19 cellular contexts compared by ENCODE assay signal in the genomic region with DNA sequence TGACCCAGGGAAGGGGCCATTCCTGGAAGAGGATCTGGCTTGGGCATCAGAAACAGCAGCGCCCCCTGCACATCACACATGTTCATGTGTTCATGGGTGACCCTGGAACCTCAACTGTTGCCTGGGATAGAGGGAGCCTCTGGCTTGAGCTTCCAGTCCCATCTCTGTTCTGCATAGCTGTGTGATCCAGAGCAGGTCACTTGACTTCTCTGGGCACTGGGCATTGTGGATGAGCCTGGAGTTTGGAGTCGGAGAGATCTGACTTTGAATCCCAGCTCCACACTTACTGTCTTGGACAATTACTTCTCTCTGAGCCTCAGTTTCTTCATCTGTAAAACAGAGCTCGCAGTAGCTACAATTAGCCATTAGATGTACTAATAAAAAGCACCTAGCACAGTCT. TPM values are rescaled to one million over a fixed set of nuclear protein-coding genes. Genes with fewer than 3 reads are reported as not detected.
DNase-seq lines count a peak whose midpoint lies in the region; ATAC-seq, FAIRE-seq and TF ChIP-seq lines count a peak whose summit lies in the region.
"Had no signal": no experiment of that assay in that cellular context is flagged by ENCODE, and none has a peak within 500 bp of the region (broad histone marks: within the 10 kb centered on the region; RNA-seq: fewer than 3 reads in every experiment).

No MANE protein-coding gene starts in this region.

- POLR2A ChIA-PET in Caco-2 (lab: Charles Lee): no interaction called here
- POLR2A ChIA-PET in HCT116 (lab: Charles Lee): no interaction called here
- POLR2A ChIA-PET in K562 (lab: Yijun Ruan, JAX): interaction anchor here (0.7 to 1.7 kb wide), 4 partner anchors 11 to 597 kb away, joined by 3 to 8 read pairs (median 4); no protein-coding TSS in a partner anchor
- POLR2A ChIA-PET in HepG2 (lab: Yijun Ruan, JAX): no interaction called here
- POLR2A ChIA-PET in activated CD8-positive, alpha-beta T cell treated with anti-CD3 and anti-CD28 coated beads for 36 hours (lab: Charles Lee): no interaction called here

- TF ChIP-seq CTCF in Caco-2 (IDR thresholded peaks at IDR 0.05; ENCODE audit: insufficient read depth in 1 of 2, low read depth in 1 of 2, low read length in 1 of 2, severe bottlenecking in 1 of 2, unreplicated experiment in 1 of 2) (no peak), HCT116 (IDR thresholded peaks at IDR 0.05 in 2 of 3, conservative IDR thresholded peaks at IDR 0.05 in 1 of 3; ENCODE audit: borderline replicate concordance in 1 of 3, insufficient read depth in 1 of 3, low read depth in 2 of 3, low read length in 2 of 3) (peak in 2 of 3 experiments; percentile 15 to 21; a peak in 3 of 6 replicates), K562 (IDR thresholded peaks at IDR 0.05 in 2 of 3, conservative IDR thresholded peaks at IDR 0.05 in 1 of 3; ENCODE audit: insufficient read depth in 2 of 3, low read depth in 1 of 3, low read length in 3 of 3) (0 out of 6 replicates have a peak, but pooled peaks of 1 of the 3 experiments have one; percentile 21), HepG2 (CRISPR knock-in tag; IDR thresholded peaks at IDR 0.05) (no peak)
- no peak for TF ChIP-seq CTCF in activated CD8-positive, alpha-beta T cell treated with anti-CD3 and anti-CD28 coated beads for 36 hours (IDR thresholded peaks at IDR 0.05)

- H3K4me3 ChIP-seq in Caco-2 (ENCODE audit: low read depth, low read length): no peak overlapping the region
- no peak overlapping the region for H3K4me3 ChIP-seq in HCT116 (replicated peaks in 1 of 2; ENCODE audit: low read depth in 1 of 2, low read length in 2 of 2)
- H3K4me3 ChIP-seq in K562: no peak overlapping the region
- no peak overlapping the region for H3K4me3 ChIP-seq in HepG2 (replicated peaks in 1 of 3; ENCODE audit: insufficient read depth in 1 of 3, low read depth in 2 of 3, low read length in 3 of 3)

- H3K36me3 ChIP-seq in Caco-2 (ENCODE audit: control insufficient read depth, insufficient read depth, low read length): peaks cover 1% of the 10 kb centered on the region; the same call in 1 of the 2 replicates
- peaks cover 3 to 4% of the 10 kb centered on the region in 2 experiments; a peak in 3 of 4 replicates for H3K36me3 ChIP-seq in HCT116 (ENCODE audit: control insufficient read depth in 1 of 2, insufficient read depth in 2 of 2, low read length in 2 of 2)
- H3K36me3 ChIP-seq in K562 (ENCODE audit: control insufficient read depth, insufficient read depth, low read length): no peaks in the 10 kb centered on the region
- no peaks in the 10 kb centered on the region for H3K36me3 ChIP-seq in HepG2 (replicated peaks in 1 of 2; ENCODE audit: control insufficient read depth in 1 of 2, insufficient read depth in 2 of 2, low read length in 2 of 2)

- CTCF ChIA-PET in Caco-2 (lab: Charles Lee): interaction anchor here (1.1 to 2.0 kb wide), 3 partner anchors 9 to 25 kb away, joined by 4 to 6 read pairs (median 4); no protein-coding TSS in a partner anchor
- CTCF ChIA-PET in HCT116 (lab: Charles Lee): interaction anchor here (0.8 to 2.0 kb wide), 3 partner anchors 21 to 37 kb away, joined by 3 to 5 read pairs (median 4); no protein-coding TSS in a partner anchor
- CTCF ChIA-PET in K562 (lab: Yijun Ruan, JAX; ENCODE audit: low intra/inter-chr PET ratio): no interaction called here
- CTCF ChIA-PET in HepG2 (lab: Yijun Ruan, JAX; ENCODE audit: low intra/inter-chr PET ratio, low total read pairs): no interaction called here
- CTCF ChIA-PET in activated CD8-positive, alpha-beta T cell treated with anti-CD3 and anti-CD28 coated beads for 36 hours (lab: Charles Lee): interaction anchor here (0.8 to 7.5 kb wide), 7 partner anchors 11 to 209 kb away, joined by 3 to 42 read pairs (median 7); no protein-coding TSS in a partner anchor

- peak overlapping the region; percentile 86 for H3K4me3 Mint-ChIP-seq in Caco-2 (ENCODE audit: unreplicated experiment)
- no peak overlapping the region for H3K4me3 Mint-ChIP-seq in activated CD8-positive, alpha-beta T cell treated with anti-CD3 and anti-CD28 coated beads for 36 hours

- H3K4me2 ChIP-seq in HCT116 (ENCODE audit: low read length) (peak overlapping the region; percentile 99), K562 (ENCODE audit: insufficient read depth, low read length) (no peak overlapping the region), HepG2 (ENCODE audit: low read depth, low read length) (no peak overlapping the region)

- RAD21 ChIA-PET in HCT116 (lab: Charles Lee; ENCODE audit: low non-redundant PET in 1 of 2, low total read pairs in 2 of 2, uncharacterized antibody in 2 of 2, unreplicated experiment in 2 of 2): no interaction called here

- no peak for TF ChIP-seq RAD21 in HCT116 (IDR thresholded peaks at IDR 0.05; ENCODE audit: low read depth)
- TF ChIP-seq RAD21 in K562 (CRISPR knock-in tag; conservative IDR thresholded peaks at IDR 0.05 in 1 of 2, IDR thresholded peaks at IDR 0.05 in 1 of 2): no peak
- TF ChIP-seq RAD21 in HepG2 (CRISPR knock-in tag; IDR thresholded peaks at IDR 0.05): no peak

- DNase-seq in Caco-2: no peak
- no peak for DNase-seq in HCT116 (ENCODE audit: low read depth, low spot score)
- DNase-seq in K562 (ENCODE audit: extremely low read depth in 1 of 4, low spot score in 3 of 4): no peak
- no peak for DNase-seq in HepG2 (ENCODE audit: low spot score)
- no peak for DNase-seq in activated CD8-positive, alpha-beta T cell treated with anti-CD3 and anti-CD28 coated beads for 36 hours
- DNase-seq: ACHN; EL; H9; KBM-7; NCI-H1105 treated with DMSO at 0.1 percent for 48 hours; NCI-H1694; NK-92 treated with Interleukin-12 subunit alpha and Interleukin-12 subunit beta, amount 100 ng/mL, for 24 hours; RPMI8226; SIG-M5; T-helper 1 cell had no signal

- H3K4me1 ChIP-seq in Caco-2 (peaks cover 34% of the 10 kb centered on the region), HCT116 (ENCODE audit: control insufficient read depth in 1 of 2, insufficient read depth in 2 of 2, low read length in 2 of 2) (peaks cover 14 to 48% of the 10 kb centered on the region in 2 experiments), K562 (replicated peaks in 1 of 2; ENCODE audit: control insufficient read depth in 2 of 2, insufficient read depth in 2 of 2, low read length in 2 of 2) (peaks cover 6 to 29% of the 10 kb centered on the region in 2 experiments; a peak in 3 of 5 replicates), HepG2 (ENCODE audit: insufficient read depth, low read length) (peaks cover 25% of the 10 kb centered on the region)

- no peaks in the 10 kb centered on the region for H3K9me1 ChIP-seq in K562 (ENCODE audit: control insufficient read depth, insufficient read depth, low read length)

- intact Hi-C loops in Caco-2 (cut with micrococcal nuclease; ENCODE audit: unreplicated experiment): no loop called here
- intact Hi-C loops in HCT116 (cut with micrococcal nuclease): no loop called here
- intact Hi-C loops in K562 (cut with micrococcal nuclease): no loop called here
- intact Hi-C loops in HepG2 (cut with micrococcal nuclease; ENCODE audit: unreplicated experiment): no loop called here
- intact Hi-C loops in activated CD8-positive, alpha-beta T cell treated with anti-CD3 and anti-CD28 coated beads for 36 hours (cut with micrococcal nuclease): no loop called here

- H2AFZ ChIP-seq in HCT116 (ENCODE audit: low read depth, low read length, poor library complexity, severe bottlenecking) (no peak overlapping the region), K562 (ENCODE audit: low read depth, low read length) (no peak overlapping the region), HepG2 (ENCODE audit: low read length) (no peak overlapping the region)

- no peaks in the 10 kb centered on the region for H3K27me3 Mint-ChIP-seq in Caco-2 (ENCODE audit: insufficient read depth, unreplicated experiment)
- peaks cover 36% of the 10 kb centered on the region for H3K27me3 Mint-ChIP-seq in activated CD8-positive, alpha-beta T cell treated with anti-CD3 and anti-CD28 coated beads for 36 hours

- ATAC-seq in HCT116 (no peak), K562 (0 out of 3 replicates have a peak, but pooled peaks have one; percentile 18), HepG2 (no peak), GM18873 (IDR thresholded peaks at IDR 0.05; ENCODE audit: low FRiP score, unreplicated experiment) (no peak), GM18858 (IDR thresholded peaks at IDR 0.05; ENCODE audit: unreplicated experiment) (no peak)
- no peak for ATAC-seq in activated CD8-positive, alpha-beta T cell treated with anti-CD3 and anti-CD28 coated beads for 36 hours
- ATAC-seq: SK-N-SH treated with all-trans-retinoic acid at 6 μM for 48 hours had no signal

- TF ChIP-seq POLR2A in HCT116 (IDR thresholded peaks at IDR 0.05; ENCODE audit: borderline replicate concordance, extremely low read depth, insufficient read depth, insufficient read length) (no peak), K562 (conservative IDR thresholded peaks at IDR 0.05) (no peak), HepG2 (IDR thresholded peaks at IDR 0.05; ENCODE audit: insufficient read depth in 1 of 2, low read depth in 2 of 2, low read length in 2 of 2) (no peak)

- H3K27ac Mint-ChIP-seq in Caco-2 (ENCODE audit: unreplicated experiment): no peak overlapping the region
- H3K27ac Mint-ChIP-seq in activated CD8-positive, alpha-beta T cell treated with anti-CD3 and anti-CD28 coated beads for 36 hours: no peak overlapping the region
- H3K27ac Mint-ChIP-seq: H9 had no signal

- no peaks in the 10 kb centered on the region for H3K9me3 Mint-ChIP-seq in Caco-2 (ENCODE audit: unreplicated experiment)
- no peaks in the 10 kb centered on the region for H3K9me3 Mint-ChIP-seq in activated CD8-positive, alpha-beta T cell treated with anti-CD3 and anti-CD28 coated beads for 36 hours
- H3K9me3 Mint-ChIP-seq: H9 had no signal

- BruUV-seq in Caco-2 (replicated peaks; lab: Mats Ljungman, UMichigan): no TSS peak
- BruUV-seq in HCT116 (replicated peaks; lab: Mats Ljungman, UMichigan): no TSS peak
- BruUV-seq in K562 (replicated peaks; lab: Mats Ljungman, UMichigan): no TSS peak
- BruUV-seq in HepG2 (replicated peaks; lab: Mats Ljungman, UMichigan): no TSS peak

- FAIRE-seq in K562 (lab: Jason Lieb, UNC) (no peak), HepG2 (lab: Jason Lieb, UNC) (no peak)

- no peaks in the 10 kb centered on the region for H4K20me1 ChIP-seq in HCT116 (ENCODE audit: insufficient read depth)
- 0 out of 2 replicates have a peak, but pooled peaks cover 2% of the 10 kb centered on the region for H4K20me1 ChIP-seq in K562 (replicated peaks; ENCODE audit: control insufficient read depth, insufficient read depth, low read length)
- H4K20me1 ChIP-seq in HepG2 (ENCODE audit: insufficient read depth, low read length): no peaks in the 10 kb centered on the region

- peaks cover 18% of the 10 kb centered on the region; the same call in 1 of the 2 replicates for H3K79me2 ChIP-seq in HCT116 (ENCODE audit: insufficient read depth, low read length)
- H3K79me2 ChIP-seq in K562 (ENCODE audit: control insufficient read depth, insufficient read depth, low read length): no peaks in the 10 kb centered on the region
- H3K79me2 ChIP-seq in HepG2 (ENCODE audit: insufficient read depth, low read length): no peaks in the 10 kb centered on the region

- H3K36me3 Mint-ChIP-seq in Caco-2 (ENCODE audit: insufficient read depth, unreplicated experiment): peaks cover 19% of the 10 kb centered on the region
- no peaks in the 10 kb centered on the region for H3K36me3 Mint-ChIP-seq in activated CD8-positive, alpha-beta T cell treated with anti-CD3 and anti-CD28 coated beads for 36 hours (ENCODE audit: low read depth)

- H3K9me3 ChIP-seq in Caco-2 (no peaks in the 10 kb centered on the region), HCT116 (ENCODE audit: control insufficient read depth in 1 of 2, insufficient read depth in 1 of 2, low read depth in 1 of 2, low read length in 2 of 2) (no peaks in the 10 kb centered on the region), K562 (replicated peaks; ENCODE audit: control insufficient read depth, insufficient read depth, low read depth, low read length) (no peaks in the 10 kb centered on the region), HepG2 (ENCODE audit: low read length) (no peaks in the 10 kb centered on the region)

- no peak for TF ChIP-seq EP300 in K562 (IDR thresholded peaks at IDR 0.05; ENCODE audit: low read length)
- TF ChIP-seq EP300 in HepG2 (IDR thresholded peaks at IDR 0.05; ENCODE audit: low read depth in 2 of 2, low read length in 2 of 2): no peak
- no peak for TF ChIP-seq EP300 in HepG2 (CRISPR knock-in tag; IDR thresholded peaks at IDR 0.05; ENCODE audit: borderline replicate concordance)

- WGBS in K562 (ENCODE audit: insufficient coverage, low coverage, missing lambda C conversion rate): 31% methylated on average over 3 of the region's 3 CpGs
- 88% methylated on average over 3 of the region's 3 CpGs for WGBS in HepG2 (ENCODE audit: low lambda C conversion rate)

- peaks cover 15% of the 10 kb centered on the region for H3K4me1 Mint-ChIP-seq in Caco-2 (ENCODE audit: low read depth, unreplicated experiment)
- H3K4me1 Mint-ChIP-seq in activated CD8-positive, alpha-beta T cell treated with anti-CD3 and anti-CD28 coated beads for 36 hours (ENCODE audit: low read depth): peaks cover 3% of the 10 kb centered on the region

- H3K27me3 ChIP-seq in Caco-2 (replicated peaks; ENCODE audit: control insufficient read depth, insufficient read depth, low read length) (no peaks in the 10 kb centered on the region), HCT116 (ENCODE audit: insufficient read depth, low read length) (no peaks in the 10 kb centered on the region), K562 (ENCODE audit: control insufficient read depth in 2 of 2, insufficient read depth in 2 of 2, low read length in 2 of 2) (peaks cover 2 to 15% of the 10 kb centered on the region in 2 experiments; a peak in 3 of 5 replicates), HepG2 (ENCODE audit: control insufficient read depth in 1 of 2, insufficient read depth in 2 of 2, low read length in 2 of 2) (peaks cover 4 to 69% of the 10 kb centered on the region in 2 experiments; a peak in 4 of 5 replicates)

- H3K27ac ChIP-seq in HCT116 (ENCODE audit: low read depth, low read length): no peak overlapping the region
- no peak overlapping the region for H3K27ac ChIP-seq in K562 (ENCODE audit: extremely low read depth, low read depth, low read length)
- no peak overlapping the region for H3K27ac ChIP-seq in HepG2 (ENCODE audit: extremely low read length, insufficient read depth, low read length)

- H3K9me2 ChIP-seq in HCT116 (ENCODE audit: insufficient read depth): no peaks in the 10 kb centered on the region

- in situ Hi-C loops in K562 (cut with MboI): no loop called here
- in situ Hi-C loops in HepG2 (cut with HindIII; ENCODE audit: extremely low pct_ligation_motif_present, low pct_unique_long_range_greater_than_20kb): no loop called here

- no peak overlapping the region for H3K9ac ChIP-seq in HCT116 (ENCODE audit: low read length)
- H3K9ac ChIP-seq in K562 (ENCODE audit: insufficient read depth in 1 of 2, low read depth in 2 of 2, low read length in 2 of 2): no peak overlapping the region
- H3K9ac ChIP-seq in HepG2 (ENCODE audit: insufficient read depth, low read depth, low read length): no peak overlapping the region

RNA-seq across cellular contexts. Expression of a gene that starts 15.6 kb away (rescaled TPM):
- 19.9 and 20.7 TPM in 2 replicates for total RNA-seq in Caco-2 (2022)
- 19.9 TPM for total RNA-seq in HCT116 (2021; ENCODE audit: unreplicated experiment)
- polyA plus RNA-seq in HCT116 (2012): 17.3 and 17.9 TPM in 2 replicates
- 0.25 and 1.3 TPM in 2 replicates for total RNA-seq in K562 (2011; cell fraction: chromatin; rRNA removed; ENCODE audit: low replicate concordance)
- 0.66 and 1.8 TPM in 2 replicates for total RNA-seq in K562 (2011; cell fraction: nucleolus; rRNA removed)
- total RNA-seq in K562 (2011; cell fraction: nucleoplasm; rRNA removed): 0.15 and 1.8 TPM in 2 replicates
- total RNA-seq in K562 (2014; rRNA removed): 0.08 and 0.09 TPM in 2 replicates
- 0.22 TPM in 1 of 2 replicates, not detected in the other for total RNA-seq in K562 (2014; rRNA removed; fragmentation: Illumina TruSeq; extraction: Trizol)
- 0.08 TPM in 1 of 2 replicates, not detected in the other for total RNA-seq in K562 (2015; rRNA removed; fragmentation: Illumina TruSeq; extraction: Trizol)
- 0.20 and 0.47 TPM in 2 replicates for total RNA-seq in K562 (2021)
- polyA plus RNA-seq in K562 (2011; rRNA removed): 0.28 and 0.74 TPM in 2 replicates
- 0.25 and 2.2 TPM in 2 replicates for polyA plus RNA-seq in K562 (2011; cell fraction: cytosol; rRNA removed)
- polyA plus RNA-seq in K562 (2011; cell fraction: nucleus; rRNA removed): 0.18 and 2.1 TPM in 2 replicates
- 0.17 and 0.33 TPM in 2 replicates for polyA plus RNA-seq in K562 (2012)
- polyA plus RNA-seq in K562 (2014; fragmentation: Illumina TruSeq; extraction: Trizol): 0.16 and 0.33 TPM in 2 replicates
- under 1 TPM in 1 of 2 experiments, not detected in 1; 0.03 TPM for polyA plus RNA-seq in K562 (2014; fragmentation: Nextera tagmentation; extraction: Ambion mirVana)
- polyA plus RNA-seq in K562 (2014; rRNA removed): 0.04 and 0.07 TPM in 2 replicates
- polyA minus RNA-seq in K562 (2011; rRNA and poly(A)+ RNA removed): 0.15 and 0.25 TPM in 2 replicates
- polyA minus RNA-seq in K562 (2011; cell fraction: cytosol; rRNA and poly(A)+ RNA removed): 1.1 TPM in 1 of 2 replicates, not detected in the other
- 0.33 and 2.3 TPM in 2 replicates for polyA minus RNA-seq in K562 (2011; cell fraction: nucleus; rRNA and poly(A)+ RNA removed)
- 0.07 TPM in 1 of 2 replicates, not detected in the other for total RNA-seq in HepG2 (2016; rRNA removed; fragmentation: Illumina TruSeq; extraction: Trizol)
- total RNA-seq in HepG2 (2016; cell fraction: cytosol; rRNA removed; fragmentation: Illumina TruSeq; extraction: Trizol; ENCODE audit: low read depth): not detected in 2 replicates
- 0.09 TPM in 1 of 2 replicates, not detected in the other for total RNA-seq in HepG2 (2016; cell fraction: insoluble cytoplasmic fraction; rRNA removed; fragmentation: Illumina TruSeq; extraction: Trizol)
- total RNA-seq in HepG2 (2016; cell fraction: membrane; rRNA removed; fragmentation: Illumina TruSeq; extraction: Trizol): not detected in 2 replicates
- total RNA-seq in HepG2 (2016; cell fraction: nucleus; rRNA removed; fragmentation: Illumina TruSeq; extraction: Trizol): not detected in 2 replicates
- polyA plus RNA-seq in HepG2 (2011; rRNA removed): 0.10 TPM in 1 of 2 replicates, not detected in the other
- 0.13 TPM in 1 of 2 replicates, not detected in the other for polyA plus RNA-seq in HepG2 (2011; cell fraction: cytosol; rRNA removed)
- polyA plus RNA-seq in HepG2 (2011; cell fraction: nucleus; rRNA removed): 0.11 TPM in 1 of 2 replicates, not detected in the other
- not detected in 2 replicates for polyA plus RNA-seq in HepG2 (2012)
- not detected in 2 replicates for polyA plus RNA-seq in HepG2 (2016; cell fraction: cytosol; fragmentation: Illumina TruSeq; extraction: Trizol; ENCODE audit: low read depth)
- polyA plus RNA-seq in HepG2 (2016; cell fraction: insoluble cytoplasmic fraction; fragmentation: Illumina TruSeq; extraction: Trizol; ENCODE audit: low read depth): not detected in 2 replicates
- not detected in 2 replicates for polyA plus RNA-seq in HepG2 (2016; cell fraction: membrane; fragmentation: Illumina TruSeq; extraction: Trizol; ENCODE audit: low read depth)
- polyA plus RNA-seq in HepG2 (2016; cell fraction: nucleus; fragmentation: Illumina TruSeq; extraction: Trizol; ENCODE audit: insufficient read depth, low read depth): 0.22 TPM in 1 of 2 replicates, not detected in the other
- polyA minus RNA-seq in HepG2 (2011; rRNA and poly(A)+ RNA removed; ENCODE audit: low replicate concordance): 0.23 TPM in 1 of 2 replicates, not detected in the other
- not detected in 2 replicates for polyA minus RNA-seq in HepG2 (2011; cell fraction: cytosol; rRNA and poly(A)+ RNA removed)
- 0.52 TPM in 1 of 2 replicates, not detected in the other for polyA minus RNA-seq in HepG2 (2011; cell fraction: nucleus; rRNA and poly(A)+ RNA removed)
- total RNA-seq in activated CD8-positive, alpha-beta T cell treated with anti-CD3 and anti-CD28 coated beads for 36 hours: under 1 TPM; 0.67 to 0.83 TPM
- total RNA-seq: NCI-H460 had no signal

RNA-seq across cellular contexts. Expression of a gene that starts 28.4 kb away (rescaled TPM):
- total RNA-seq in Caco-2 (2022) (0.28 and 0.79 TPM in 2 replicates), HCT116 (2021; ENCODE audit: unreplicated experiment) (0.89 TPM), K562 (2014; rRNA removed) (2.0 and 2.5 TPM in 2 replicates), K562 (2014; rRNA removed; fragmentation: Illumina TruSeq; extraction: Trizol) (not detected in 2 replicates), K562 (2015; rRNA removed; fragmentation: Illumina TruSeq; extraction: Trizol) (not detected in 2 replicates), K562 (2021) (1.8 and 2.5 TPM in 2 replicates), HepG2 (2016; rRNA removed; fragmentation: Illumina TruSeq; extraction: Trizol) (not detected in 2 replicates)
- polyA plus RNA-seq in HCT116 (2012): 0.18 and 0.25 TPM in 2 replicates
- 1.5 TPM in 1 of 2 replicates, not detected in the other for total RNA-seq in K562 (2011; cell fraction: chromatin; rRNA removed; ENCODE audit: low replicate concordance)
- 0.92 and 2.5 TPM in 2 replicates for total RNA-seq in K562 (2011; cell fraction: nucleolus; rRNA removed)
- not detected in 2 replicates for total RNA-seq in K562 (2011; cell fraction: nucleoplasm; rRNA removed)
- polyA plus RNA-seq in K562 (2011; rRNA removed) (0.19 TPM in 1 of 2 replicates, not detected in the other), K562 (2014; fragmentation: Illumina TruSeq; extraction: Trizol) (not detected in 2 replicates), K562 (2014; fragmentation: Nextera tagmentation; extraction: Ambion mirVana) (not detected), K562 (2014; rRNA removed) (0.63 and 1.3 TPM in 2 replicates), HepG2 (2011; rRNA removed) (not detected in 2 replicates)
- polyA plus RNA-seq in K562 (2011; cell fraction: cytosol; rRNA removed): 0.24 and 2.1 TPM in 2 replicates
- polyA plus RNA-seq in K562 (2011; cell fraction: nucleus; rRNA removed): 2.7 and 5.3 TPM in 2 replicates
- polyA plus RNA-seq in K562 (2012): 0.60 and 1.1 TPM in 2 replicates
- not detected in 2 replicates for polyA minus RNA-seq in K562 (2011; rRNA and poly(A)+ RNA removed)
- 1.5 and 3.5 TPM in 2 replicates for polyA minus RNA-seq in K562 (2011; cell fraction: cytosol; rRNA and poly(A)+ RNA removed)
- 3.4 and 3.7 TPM in 2 replicates for polyA minus RNA-seq in K562 (2011; cell fraction: nucleus; rRNA and poly(A)+ RNA removed)
- total RNA-seq in HepG2 (2016; cell fraction: cytosol; rRNA removed; fragmentation: Illumina TruSeq; extraction: Trizol; ENCODE audit: low read depth): not detected in 2 replicates
- total RNA-seq in HepG2 (2016; cell fraction: insoluble cytoplasmic fraction; rRNA removed; fragmentation: Illumina TruSeq; extraction: Trizol): not detected in 2 replicates
- not detected in 2 replicates for total RNA-seq in HepG2 (2016; cell fraction: membrane; rRNA removed; fragmentation: Illumina TruSeq; extraction: Trizol)
- not detected in 2 replicates for total RNA-seq in HepG2 (2016; cell fraction: nucleus; rRNA removed; fragmentation: Illumina TruSeq; extraction: Trizol)
- polyA plus RNA-seq in HepG2 (2011; cell fraction: cytosol; rRNA removed): not detected in 2 replicates
- not detected in 2 replicates for polyA plus RNA-seq in HepG2 (2011; cell fraction: nucleus; rRNA removed)
- polyA plus RNA-seq in HepG2 (2012): not detected in 2 replicates
- polyA plus RNA-seq in HepG2 (2016; cell fraction: cytosol; fragmentation: Illumina TruSeq; extraction: Trizol; ENCODE audit: low read depth): not detected in 2 replicates
- polyA plus RNA-seq in HepG2 (2016; cell fraction: insoluble cytoplasmic fraction; fragmentation: Illumina TruSeq; extraction: Trizol; ENCODE audit: low read depth): not detected in 2 replicates
- not detected in 2 replicates for polyA plus RNA-seq in HepG2 (2016; cell fraction: membrane; fragmentation: Illumina TruSeq; extraction: Trizol; ENCODE audit: low read depth)
- polyA plus RNA-seq in HepG2 (2016; cell fraction: nucleus; fragmentation: Illumina TruSeq; extraction: Trizol; ENCODE audit: insufficient read depth, low read depth): not detected in 2 replicates
- polyA minus RNA-seq in HepG2 (2011; rRNA and poly(A)+ RNA removed; ENCODE audit: low replicate concordance): 0.42 TPM in 1 of 2 replicates, not detected in the other
- not detected in 2 replicates for polyA minus RNA-seq in HepG2 (2011; cell fraction: cytosol; rRNA and poly(A)+ RNA removed)
- not detected in 2 replicates for polyA minus RNA-seq in HepG2 (2011; cell fraction: nucleus; rRNA and poly(A)+ RNA removed)
- total RNA-seq in activated CD8-positive, alpha-beta T cell treated with anti-CD3 and anti-CD28 coated beads for 36 hours: not detected
- total RNA-seq: NCI-H460 had no signal

RNA-seq across cellular contexts. Expression of a gene that starts 53.3 kb away (rescaled TPM):
- total RNA-seq in Caco-2 (2022) (4.0 and 4.7 TPM in 2 replicates), HCT116 (2021; ENCODE audit: unreplicated experiment) (2.8 TPM), K562 (2014; rRNA removed) (6.9 and 7.1 TPM in 2 replicates), K562 (2014; rRNA removed; fragmentation: Illumina TruSeq; extraction: Trizol) (3.4 and 4.1 TPM in 2 replicates), K562 (2015; rRNA removed; fragmentation: Illumina TruSeq; extraction: Trizol) (10.0 and 10.8 TPM in 2 replicates), K562 (2021) (11.2 and 11.6 TPM in 2 replicates), HepG2 (2016; rRNA removed; fragmentation: Illumina TruSeq; extraction: Trizol) (not detected in 2 replicates)
- 1.7 TPM in 2 replicates for polyA plus RNA-seq in HCT116 (2012)
- total RNA-seq in K562 (2011; cell fraction: chromatin; rRNA removed; ENCODE audit: low replicate concordance): 12.9 and 33.6 TPM in 2 replicates
- 15.5 and 22.3 TPM in 2 replicates for total RNA-seq in K562 (2011; cell fraction: nucleolus; rRNA removed)
- total RNA-seq in K562 (2011; cell fraction: nucleoplasm; rRNA removed): 11.8 and 13.5 TPM in 2 replicates
- polyA plus RNA-seq in K562 (2011; rRNA removed) (8.0 and 25.4 TPM in 2 replicates), K562 (2014; fragmentation: Illumina TruSeq; extraction: Trizol) (9.0 and 9.5 TPM in 2 replicates), K562 (2014; fragmentation: Nextera tagmentation; extraction: Ambion mirVana) (under 1 TPM; 0.37 to 0.59 TPM), K562 (2014; rRNA removed) (12.3 and 13.2 TPM in 2 replicates), HepG2 (2011; rRNA removed) (0.11 TPM in 1 of 2 replicates, not detected in the other)
- polyA plus RNA-seq in K562 (2011; cell fraction: cytosol; rRNA removed): 10.9 and 18.6 TPM in 2 replicates
- 111 and 184 TPM in 2 replicates for polyA plus RNA-seq in K562 (2011; cell fraction: nucleus; rRNA removed)
- polyA plus RNA-seq in K562 (2012): 14.5 and 45.8 TPM in 2 replicates
- 6.1 and 8.4 TPM in 2 replicates for polyA minus RNA-seq in K562 (2011; rRNA and poly(A)+ RNA removed)
- polyA minus RNA-seq in K562 (2011; cell fraction: cytosol; rRNA and poly(A)+ RNA removed): 5.0 and 9.4 TPM in 2 replicates
- 17.9 and 45.7 TPM in 2 replicates for polyA minus RNA-seq in K562 (2011; cell fraction: nucleus; rRNA and poly(A)+ RNA removed)
- not detected in 2 replicates for total RNA-seq in HepG2 (2016; cell fraction: cytosol; rRNA removed; fragmentation: Illumina TruSeq; extraction: Trizol; ENCODE audit: low read depth)
- total RNA-seq in HepG2 (2016; cell fraction: insoluble cytoplasmic fraction; rRNA removed; fragmentation: Illumina TruSeq; extraction: Trizol): not detected in 2 replicates
- not detected in 2 replicates for total RNA-seq in HepG2 (2016; cell fraction: membrane; rRNA removed; fragmentation: Illumina TruSeq; extraction: Trizol)
- total RNA-seq in HepG2 (2016; cell fraction: nucleus; rRNA removed; fragmentation: Illumina TruSeq; extraction: Trizol): not detected in 2 replicates
- 0.05 and 0.06 TPM in 2 replicates for polyA plus RNA-seq in HepG2 (2011; cell fraction: cytosol; rRNA removed)
- 0.39 and 0.71 TPM in 2 replicates for polyA plus RNA-seq in HepG2 (2011; cell fraction: nucleus; rRNA removed)
- not detected in 2 replicates for polyA plus RNA-seq in HepG2 (2012)
- polyA plus RNA-seq in HepG2 (2016; cell fraction: cytosol; fragmentation: Illumina TruSeq; extraction: Trizol; ENCODE audit: low read depth): not detected in 2 replicates
- polyA plus RNA-seq in HepG2 (2016; cell fraction: insoluble cytoplasmic fraction; fragmentation: Illumina TruSeq; extraction: Trizol; ENCODE audit: low read depth): not detected in 2 replicates
- polyA plus RNA-seq in HepG2 (2016; cell fraction: membrane; fragmentation: Illumina TruSeq; extraction: Trizol; ENCODE audit: low read depth): not detected in 2 replicates
- not detected in 2 replicates for polyA plus RNA-seq in HepG2 (2016; cell fraction: nucleus; fragmentation: Illumina TruSeq; extraction: Trizol; ENCODE audit: insufficient read depth, low read depth)
- 29.2 TPM in 1 of 2 replicates, not detected in the other for polyA minus RNA-seq in HepG2 (2011; rRNA and poly(A)+ RNA removed; ENCODE audit: low replicate concordance)
- not detected in 2 replicates for polyA minus RNA-seq in HepG2 (2011; cell fraction: cytosol; rRNA and poly(A)+ RNA removed)
- not detected in 2 replicates for polyA minus RNA-seq in HepG2 (2011; cell fraction: nucleus; rRNA and poly(A)+ RNA removed)
- total RNA-seq in activated CD8-positive, alpha-beta T cell treated with anti-CD3 and anti-CD28 coated beads for 36 hours: 10 to 100 TPM; 44.6 to 58.8 TPM

Comparison
In these comparisons a context has a peak if more than half of its experiments do, and no peak if none do; other contexts are left out.
1. CTCF ChIP-seq: peak in HCT116 (2 of 3); none in Caco-2 (0 of 2), HepG2 (single experiment) and activated CD8-positive, alpha-beta T cell treated with anti-CD3 and anti-CD28 coated beads for 36 hours (single experiment).
2. CTCF ChIA-PET loops: an anchor here in Caco-2 (1.1 to 2.0 kb wide), HCT116 (0.8 to 2.0 kb wide) and activated CD8-positive, alpha-beta T cell treated with anti-CD3 and anti-CD28 coated beads for 36 hours (0.8 to 7.5 kb wide); none called in K562 and HepG2.